Comparison of ENCODE assay signal across 1 cellular context in the genomic region with DNA sequence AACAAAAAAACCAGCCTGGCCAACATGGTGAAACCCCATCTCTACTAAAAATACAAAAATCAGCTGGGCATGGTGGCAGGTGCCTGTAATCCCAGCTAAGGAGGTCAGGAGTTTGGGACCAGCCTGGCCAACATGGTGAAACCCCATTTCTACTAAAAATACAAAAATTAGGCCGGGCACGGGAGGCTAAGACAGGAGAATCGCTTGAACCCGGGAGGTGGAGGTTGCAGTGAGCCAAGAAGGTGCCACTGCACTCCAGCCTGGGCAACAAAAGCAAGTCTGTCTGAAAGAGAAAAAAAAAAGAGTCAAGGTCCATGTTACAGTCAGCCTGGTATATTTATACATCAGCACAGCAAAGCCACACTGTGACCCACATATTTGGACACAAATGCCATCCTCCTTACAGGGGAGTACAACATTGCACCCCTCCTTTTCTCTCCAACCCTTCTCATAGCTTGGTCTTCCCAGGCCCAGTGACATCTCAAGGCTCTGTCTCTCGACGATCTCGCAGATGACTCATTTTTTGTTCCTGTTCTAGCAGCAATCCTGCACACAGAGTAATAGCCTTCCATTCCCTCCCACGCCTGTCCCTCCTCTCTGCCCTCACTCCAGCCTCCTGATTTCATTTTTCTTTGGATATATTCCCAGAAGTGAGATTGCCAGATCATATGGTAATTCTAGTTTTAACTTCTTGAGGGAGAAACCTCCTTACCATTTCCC.
TF ChIP-seq lines count a peak whose summit lies in the region.

No MANE protein-coding gene starts in this region.

TF ChIP-seq in WTC11, 78 proteins besides CTCF, POLR2A, EP300 and RAD21 (continued from another document):
- TF ChIP-seq, protein P1, sequence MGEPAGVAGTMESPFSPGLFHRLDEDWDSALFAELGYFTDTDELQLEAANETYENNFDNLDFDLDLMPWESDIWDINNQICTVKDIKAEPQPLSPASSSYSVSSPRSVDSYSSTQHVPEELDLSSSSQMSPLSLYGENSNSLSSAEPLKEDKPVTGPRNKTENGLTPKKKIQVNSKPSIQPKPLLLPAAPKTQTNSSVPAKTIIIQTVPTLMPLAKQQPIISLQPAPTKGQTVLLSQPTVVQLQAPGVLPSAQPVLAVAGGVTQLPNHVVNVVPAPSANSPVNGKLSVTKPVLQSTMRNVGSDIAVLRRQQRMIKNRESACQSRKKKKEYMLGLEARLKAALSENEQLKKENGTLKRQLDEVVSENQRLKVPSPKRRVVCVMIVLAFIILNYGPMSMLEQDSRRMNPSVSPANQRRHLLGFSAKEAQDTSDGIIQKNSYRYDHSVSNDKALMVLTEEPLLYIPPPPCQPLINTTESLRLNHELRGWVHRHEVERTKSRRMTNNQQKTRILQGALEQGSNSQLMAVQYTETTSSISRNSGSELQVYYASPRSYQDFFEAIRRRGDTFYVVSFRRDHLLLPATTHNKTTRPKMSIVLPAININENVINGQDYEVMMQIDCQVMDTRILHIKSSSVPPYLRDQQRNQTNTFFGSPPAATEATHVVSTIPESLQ (CRISPR knock-in tag; IDR thresholded peaks at IDR 0.05) = no peak
